In genomic region chr10:27153855-27154198, GRCh38 we compare ENCODE assay signal across 8 cellular contexts. TPM values are rescaled to one million over a fixed set of nuclear protein-coding genes. Genes with fewer than 3 reads are reported as not detected.
A peak's percentile ranks its signal among the peaks of the same experiment; 100 is the strongest.
DNase-seq lines count a peak whose midpoint lies in the region; ATAC-seq and FAIRE-seq lines count a peak whose summit lies in the region.

No MANE protein-coding gene starts in this region.

- H3K27me3 ChIP-seq in SJSA1 (replicated peaks), result no peaks in the 10 kb centered on the region

- H3K4me3 Mint-ChIP-seq in naive thymus-derived CD8-positive, alpha-beta T cell, result peak overlapping the region; percentile 92 to 100 (median 98)

- H3K27ac ChIP-seq in SJSA1 (peak overlapping the region; percentile 98), epithelial cell of prostate (peak overlapping the region; percentile 98)

- peak overlapping the region; percentile 73 for H3K4me3 ChIP-seq in SJSA1

- H3K9me3 ChIP-seq in SJSA1 (replicated peaks), result no peaks in the 10 kb centered on the region

- peaks cover 48% of the 10 kb centered on the region for H3K36me3 ChIP-seq in SJSA1

- peaks cover 8 to 24% (median 14%) of the 10 kb centered on the region in 3 donors for H3K36me3 Mint-ChIP-seq in naive thymus-derived CD8-positive, alpha-beta T cell

- no peak for FAIRE-seq in urothelium cell line (lab: Jason Lieb, UNC)

- H3K4me1 ChIP-seq in SJSA1 (replicated peaks), result peaks cover 31% of the 10 kb centered on the region

- no peak for ATAC-seq in Right ventricle myocardium inferior
- ATAC-seq in HG02870 (IDR thresholded peaks at IDR 0.05; ENCODE audit: unreplicated experiment), result peak; percentile 4
- ATAC-seq in naive thymus-derived CD8-positive, alpha-beta T cell, result peak; percentile 1 to 4
- no peak for ATAC-seq in GM19467 (IDR thresholded peaks at IDR 0.05; ENCODE audit: unreplicated experiment)

- H3K4me1 Mint-ChIP-seq in naive thymus-derived CD8-positive, alpha-beta T cell, result peaks cover 28 to 58% (median 56%) of the 10 kb centered on the region in 4 donors

- peaks cover 0 to 4% (median 0%) of the 10 kb centered on the region in 9 donors for H3K9me3 Mint-ChIP-seq in naive thymus-derived CD8-positive, alpha-beta T cell

- intact Hi-C loops in Right ventricle myocardium inferior (cut with DNase I) (loop anchor here (2.0 to 10.0 kb wide), 2 partner anchors 49 to 87 kb away; partner anchors contain the start of genes ACBD5 and ANKRD26), cardiac septum (cut with DNase I) (loop anchor here (2.0 kb wide), 2 partner anchors 53 to 89 kb away; partner anchors contain the start of gene ANKRD26)

- DNase-seq in Right ventricle myocardium inferior (ENCODE audit: missing footprints), result peak; percentile 50
- no peak for DNase-seq in cardiac septum (ENCODE audit: low spot score)
- DNase-seq in SJSA1 (ENCODE audit: low read depth in 1 of 2, low spot score in 2 of 2), result no peak
- DNase-seq in epithelial cell of prostate (ENCODE audit: low read depth, low spot score), result no peak
- peak in 1 of 10 donors; percentile 2 for DNase-seq in naive thymus-derived CD8-positive, alpha-beta T cell
- no peak for DNase-seq in urothelium cell line (ENCODE audit: low spot score)

- POLR2A ChIA-PET in naive thymus-derived CD8-positive, alpha-beta T cell (lab: Charles Lee), result interaction anchor here (0.5 to 2.9 kb wide), 23 partner anchors 11 to 1381 kb away, joined by 3 to 41 read pairs (median 4); partner anchors contain the start of genes ACBD5, ANKRD26, PDSS1 and RAB18

- peak overlapping the region; percentile 97 to 100 (median 100) for H3K27ac Mint-ChIP-seq in naive thymus-derived CD8-positive, alpha-beta T cell

- H3K27me3 Mint-ChIP-seq in naive thymus-derived CD8-positive, alpha-beta T cell, result peaks cover 0 to 4% (median 0%) of the 10 kb centered on the region in 5 donors

RNA-seq across cellular contexts. Expression of gene YME1L1, which starts 0.4 kb away (rescaled TPM):
- total RNA-seq in Right ventricle myocardium inferior (91.1 TPM), cardiac septum (87.4 TPM)
- total RNA-seq in SJSA1 (2014; rRNA removed; shearing (Covaris generic)), result 120 and 156 TPM in 2 replicates
- total RNA-seq in naive thymus-derived CD8-positive, alpha-beta T cell, result 100 to 1,000 TPM; 101 to 102 TPM
- polyA plus RNA-seq in naive thymus-derived CD8-positive, alpha-beta T cell, result 100 to 1,000 TPM; 109 to 120 (median 119) TPM

RNA-seq across cellular contexts. Expression of gene MASTL, which starts 1.3 kb away (rescaled TPM):
- total RNA-seq in Right ventricle myocardium inferior (1.5 TPM), cardiac septum (1.8 TPM)
- total RNA-seq in SJSA1 (2014; rRNA removed; shearing (Covaris generic)), result 23.2 and 43.5 TPM in 2 replicates
- 1 to 10 TPM; 7.0 to 8.6 TPM for total RNA-seq in naive thymus-derived CD8-positive, alpha-beta T cell
- 1 to 10 TPM; 1.3 to 2.1 (median 2.0) TPM for polyA plus RNA-seq in naive thymus-derived CD8-positive, alpha-beta T cell

RNA-seq across cellular contexts. Expression of gene ANKRD26, which starts 53.5 kb away (rescaled TPM):
- total RNA-seq in Right ventricle myocardium inferior, result 10.9 TPM
- 9.1 TPM for total RNA-seq in cardiac septum
- 7.4 and 14.3 TPM in 2 replicates for total RNA-seq in SJSA1 (2014; rRNA removed; shearing (Covaris generic))
- total RNA-seq in naive thymus-derived CD8-positive, alpha-beta T cell, result 10 to 100 TPM; 15.8 to 16.2 TPM
- 1 to 10 TPM; 1.9 to 2.9 (median 2.7) TPM for polyA plus RNA-seq in naive thymus-derived CD8-positive, alpha-beta T cell

Comparison
In these comparisons a context has a peak if more than half of its experiments do, and no peak if none do; other contexts are left out.
1. ATAC-seq: peak in HG02870 (single experiment) and naive thymus-derived CD8-positive, alpha-beta T cell (2 of 2); none in Right ventricle myocardium inferior (single experiment) and GM19467 (single experiment).